ENCODE assay signal across 24 cellular contexts in genomic region chr10:98814459-98814858, GRCh38.
"Had no signal": no experiment of that assay in that cellular context is flagged by ENCODE, and none has a peak within 500 bp of the region (broad histone marks: within the 10 kb centered on the region; RNA-seq: fewer than 3 reads in every experiment).

No MANE protein-coding gene starts in this region.

- H3K4me3 ChIP-seq: colonic mucosa, coronary artery, dorsolateral prefrontal cortex, esophagus muscularis mucosa, esophagus squamous epithelium, gastrocnemius medialis, gastroesophageal sphincter, heart left ventricle, heart right ventricle had no signal

- H3K27ac ChIP-seq: colonic mucosa, coronary artery, dorsolateral prefrontal cortex, epithelial cell of prostate, esophagus muscularis mucosa, esophagus squamous epithelium, foreskin keratinocyte, gastrocnemius medialis, gastroesophageal sphincter, heart left ventricle, heart right ventricle had no signal

- H3K36me3 ChIP-seq: colonic mucosa, esophagus muscularis mucosa, esophagus squamous epithelium, gastrocnemius medialis, gastroesophageal sphincter, heart left ventricle, heart right ventricle had no signal

- H3K27me3 ChIP-seq: colonic mucosa, esophagus muscularis mucosa, esophagus squamous epithelium, foreskin keratinocyte, gastrocnemius medialis, gastroesophageal sphincter, heart left ventricle, heart right ventricle had no signal

- DNase-seq: colonic mucosa; cortex of kidney; dermis blood vessel endothelial cell; dorsolateral prefrontal cortex; effector CD4-positive, alpha-beta T cell; effector CD8-positive, alpha-beta T cell; effector memory CD4-positive, alpha-beta T cell; effector memory CD8-positive, alpha-beta T cell; endodermal cell; erythroblast; esophagus squamous epithelium; foreskin fibroblast; foreskin keratinocyte; foreskin melanocyte; gastrocnemius medialis; glutamatergic neuron; head of caudate nucleus; heart left ventricle; heart right ventricle had no signal

- ATAC-seq: effector memory CD8-positive, alpha-beta T cell; esophagus mucosa; foreskin keratinocyte; gastrocnemius medialis; gastroesophageal sphincter; heart left ventricle; heart right ventricle had no signal

- H3K9me3 ChIP-seq: colonic mucosa, esophagus muscularis mucosa, esophagus squamous epithelium, gastrocnemius medialis, gastroesophageal sphincter, heart left ventricle, heart right ventricle had no signal

- H3K4me1 ChIP-seq: colonic mucosa, esophagus muscularis mucosa, esophagus squamous epithelium, foreskin keratinocyte, gastrocnemius medialis, gastroesophageal sphincter, heart left ventricle, heart right ventricle had no signal
